In the genomic region with DNA sequence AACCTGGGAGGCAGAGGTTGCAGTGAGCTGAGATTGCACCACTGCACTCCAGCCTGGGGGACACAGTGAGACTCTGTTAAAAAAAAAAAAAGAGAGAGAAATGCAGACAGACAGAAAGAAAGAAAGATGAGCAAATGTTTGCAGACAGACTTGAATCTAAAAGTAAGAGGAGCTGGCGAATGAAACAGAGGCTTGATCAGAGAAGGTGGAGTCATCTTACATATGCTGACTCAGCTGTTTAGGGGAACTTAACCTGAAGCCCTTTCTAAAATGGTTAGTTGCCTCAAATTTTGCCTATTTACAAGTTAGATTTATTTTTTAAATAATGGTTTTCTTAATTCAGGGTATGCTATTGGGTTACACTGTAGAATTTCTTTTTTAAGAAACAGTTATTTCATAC, we compare ENCODE assay signal across 2 cellular contexts.
A peak's percentile ranks its signal among the peaks of the same experiment; 100 is the strongest.
TF ChIP-seq lines count a peak whose summit lies in the region.

No MANE protein-coding gene starts in this region.

TF ChIP-seq in HepG2, 621 proteins besides CTCF, POLR2A, EP300 and RAD21:
- TF ChIP-seq ZNF615 (CRISPR knock-in tag; IDR thresholded peaks at IDR 0.05; ENCODE audit: borderline replicate concordance): no peak
- peak; percentile 100 for TF ChIP-seq MAFF (IDR thresholded peaks at IDR 0.05; ENCODE audit: low read depth, low read length)
- TF ChIP-seq ZNF432 (CRISPR knock-in tag; IDR thresholded peaks at IDR 0.05; ENCODE audit: borderline replicate concordance): no peak
- no peak for TF ChIP-seq NFKBIZ (CRISPR knock-in tag; IDR thresholded peaks at IDR 0.05)
- TF ChIP-seq, protein P1, sequence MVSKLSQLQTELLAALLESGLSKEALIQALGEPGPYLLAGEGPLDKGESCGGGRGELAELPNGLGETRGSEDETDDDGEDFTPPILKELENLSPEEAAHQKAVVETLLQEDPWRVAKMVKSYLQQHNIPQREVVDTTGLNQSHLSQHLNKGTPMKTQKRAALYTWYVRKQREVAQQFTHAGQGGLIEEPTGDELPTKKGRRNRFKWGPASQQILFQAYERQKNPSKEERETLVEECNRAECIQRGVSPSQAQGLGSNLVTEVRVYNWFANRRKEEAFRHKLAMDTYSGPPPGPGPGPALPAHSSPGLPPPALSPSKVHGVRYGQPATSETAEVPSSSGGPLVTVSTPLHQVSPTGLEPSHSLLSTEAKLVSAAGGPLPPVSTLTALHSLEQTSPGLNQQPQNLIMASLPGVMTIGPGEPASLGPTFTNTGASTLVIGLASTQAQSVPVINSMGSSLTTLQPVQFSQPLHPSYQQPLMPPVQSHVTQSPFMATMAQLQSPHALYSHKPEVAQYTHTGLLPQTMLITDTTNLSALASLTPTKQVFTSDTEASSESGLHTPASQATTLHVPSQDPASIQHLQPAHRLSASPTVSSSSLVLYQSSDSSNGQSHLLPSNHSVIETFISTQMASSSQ (IDR thresholded peaks at IDR 0.05; ENCODE audit: low read depth): no peak
- TF ChIP-seq, protein P1 (CRISPR knock-in tag; IDR thresholded peaks at IDR 0.05; ENCODE audit: borderline replicate concordance): no peak
- TF ChIP-seq, protein P2, sequence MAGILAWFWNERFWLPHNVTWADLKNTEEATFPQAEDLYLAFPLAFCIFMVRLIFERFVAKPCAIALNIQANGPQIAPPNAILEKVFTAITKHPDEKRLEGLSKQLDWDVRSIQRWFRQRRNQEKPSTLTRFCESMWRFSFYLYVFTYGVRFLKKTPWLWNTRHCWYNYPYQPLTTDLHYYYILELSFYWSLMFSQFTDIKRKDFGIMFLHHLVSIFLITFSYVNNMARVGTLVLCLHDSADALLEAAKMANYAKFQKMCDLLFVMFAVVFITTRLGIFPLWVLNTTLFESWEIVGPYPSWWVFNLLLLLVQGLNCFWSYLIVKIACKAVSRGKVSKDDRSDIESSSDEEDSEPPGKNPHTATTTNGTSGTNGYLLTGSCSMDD (CRISPR knock-in tag; IDR thresholded peaks at IDR 0.05): no peak
- TF ChIP-seq MAFK (conservative IDR thresholded peaks at IDR 0.05 in 1 of 2, IDR thresholded peaks at IDR 0.05 in 1 of 2; ENCODE audit: low read length in 2 of 2): peak; percentile 99 to 100
- no peak for TF ChIP-seq KDM2A (CRISPR knock-in tag; IDR thresholded peaks at IDR 0.05; ENCODE audit: borderline replicate concordance, low read depth)
- TF ChIP-seq MAFG (CRISPR knock-in tag; IDR thresholded peaks at IDR 0.05): peak; percentile 61; the same call in 1 of the 2 replicates
- no peak for TF ChIP-seq MAZ (IDR thresholded peaks at IDR 0.05; ENCODE audit: borderline replicate concordance, low read depth, low read length)
- TF ChIP-seq MAZ (CRISPR knock-in tag; IDR thresholded peaks at IDR 0.05; ENCODE audit: low read depth): no peak

TF ChIP-seq in K562, 482 proteins besides CTCF, POLR2A, EP300 and RAD21:
- no peak for TF ChIP-seq NEUROD1 (IDR thresholded peaks at IDR 0.05; ENCODE audit: borderline replicate concordance, low read depth, low read length, partially characterized antibody)
- no peak for TF ChIP-seq ZC3H11A (IDR thresholded peaks at IDR 0.05; ENCODE audit: low read depth, low read length)
- peak; percentile 100 for TF ChIP-seq MAFF (IDR thresholded peaks at IDR 0.05; ENCODE audit: low read length)
- peak; percentile 100 for TF ChIP-seq MAFK (IDR thresholded peaks at IDR 0.05; ENCODE audit: low read length)
- TF ChIP-seq C11orf30 (IDR thresholded peaks at IDR 0.05; ENCODE audit: low read depth): peak; percentile 99
- 0 out of 2 replicates have a peak, but pooled peaks have one; percentile 13 for TF ChIP-seq NFE2L1 (tag; IDR thresholded peaks at IDR 0.05; ENCODE audit: borderline replicate concordance, low read depth)
- TF ChIP-seq NFE2 (IDR thresholded peaks at IDR 0.05; ENCODE audit: low read depth): peak; percentile 35; the same call in 1 of the 2 replicates
- no peak for TF ChIP-seq ZNF3 (CRISPR knock-in tag; IDR thresholded peaks at IDR 0.05)
- TF ChIP-seq ZNF316 (IDR thresholded peaks at IDR 0.05): peak; percentile 100
- peak; percentile 99 for TF ChIP-seq MAFG (tag; conservative IDR thresholded peaks at IDR 0.05)
